8 cellular contexts compared by ENCODE assay signal in the genomic region with DNA sequence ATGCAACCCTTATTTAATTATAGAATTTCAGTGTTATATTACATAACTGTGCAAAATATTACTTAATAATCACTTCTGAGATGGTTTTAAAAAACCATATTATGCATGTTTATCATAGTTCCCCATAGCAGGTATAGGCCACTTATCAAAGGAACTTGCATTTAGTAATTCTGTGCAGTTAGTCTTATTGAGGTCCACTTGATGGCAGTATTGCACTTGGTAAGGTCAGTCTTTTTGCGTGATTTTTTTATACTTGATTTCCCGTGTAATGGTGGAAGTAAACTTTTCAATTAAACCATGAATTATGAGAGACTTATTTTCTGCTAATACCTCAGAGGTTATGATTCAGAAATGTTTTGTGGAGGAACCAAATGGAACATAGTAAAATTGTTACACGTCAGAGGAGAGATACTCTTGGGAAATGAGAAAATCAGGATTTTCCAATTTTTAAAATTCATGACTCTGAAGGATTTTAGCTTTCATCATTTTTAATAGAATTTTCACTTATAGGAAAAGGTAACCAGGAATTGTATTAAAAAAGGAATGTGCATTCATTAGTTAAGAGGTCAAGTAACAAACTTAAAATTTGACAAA.
DNase-seq lines count a peak whose midpoint lies in the region; ATAC-seq, FAIRE-seq and TF ChIP-seq lines count a peak whose summit lies in the region.

No MANE protein-coding gene starts in this region.

- DNase-seq in D721Med (ENCODE audit: insufficient read length, low spot score) (no peak), HEK293T (ENCODE audit: extremely low spot score) (peak; percentile 26), NCI-H748 treated with DMSO at 0.1 percent for 48 hours (lab: John Stamatoyannopoulos, UW) (peak; percentile 22), dedifferentiated amniotic fluid mesenchymal stem cell (ENCODE audit: extremely low spot score) (peak; percentile 78), neural crest cell (ENCODE audit: low read depth, low spot score) (no peak), Peyer's patch (no peak), ureter (ENCODE audit: low spot score) (no peak)
- no peak for DNase-seq in activated CD8-positive, alpha-beta memory T cell treated with anti-CD3 and anti-CD28 coated beads, Interleukin-2, amount 10 ng/mL, durations not matched to agents 7 days and 5 days

- H3K36me3 ChIP-seq in Peyer's patch, result no peaks in the 10 kb centered on the region

- TF ChIP-seq CTCF in D721Med (IDR thresholded peaks at IDR 0.05; ENCODE audit: insufficient read depth, missing control alignments) (peak; percentile 85), neural crest cell (conservative IDR thresholded peaks at IDR 0.05) (peak; percentile 80), Peyer's patch (IDR thresholded peaks at IDR 0.05) (peak in 3 of 6 experiments; percentile 49 to 53 (median 50))

- H3K9me3 ChIP-seq in Peyer's patch, result no peaks in the 10 kb centered on the region

- H3K27ac ChIP-seq in Peyer's patch, result no peak overlapping the region

- CTCF ChIA-PET in HEK293T (lab: Yijun Ruan, JAX), result no interaction called here
- CTCF ChIA-PET in activated CD8-positive, alpha-beta memory T cell treated with anti-CD3 and anti-CD28 coated beads, Interleukin-2, amount 10 ng/mL, durations not matched to agents 7 days and 5 days (lab: Charles Lee), result interaction anchor here (0.6 kb wide), 1 partner anchor 406 kb away, joined by 3 read pairs; no protein-coding TSS in a partner anchor

- H3K27me3 ChIP-seq in Peyer's patch, result no peaks in the 10 kb centered on the region

- peak; percentile 90 for FAIRE-seq in D721Med (lab: Jason Lieb, UNC)

- no peaks in the 10 kb centered on the region for H3K27me3 Mint-ChIP-seq in neural crest cell (ENCODE audit: low read depth)
- H3K27me3 Mint-ChIP-seq in activated CD8-positive, alpha-beta memory T cell treated with anti-CD3 and anti-CD28 coated beads, Interleukin-2, amount 10 ng/mL, durations not matched to agents 7 days and 5 days, result no peaks in the 10 kb centered on the region

- peaks cover 4% of the 10 kb centered on the region for H3K4me1 Mint-ChIP-seq in neural crest cell
- no peaks in the 10 kb centered on the region for H3K4me1 Mint-ChIP-seq in activated CD8-positive, alpha-beta memory T cell treated with anti-CD3 and anti-CD28 coated beads, Interleukin-2, amount 10 ng/mL, durations not matched to agents 7 days and 5 days

- no peak overlapping the region for H3K4me3 ChIP-seq in Peyer's patch

- no peaks in the 10 kb centered on the region for H3K9me3 Mint-ChIP-seq in neural crest cell
- no peaks in the 10 kb centered on the region for H3K9me3 Mint-ChIP-seq in activated CD8-positive, alpha-beta memory T cell treated with anti-CD3 and anti-CD28 coated beads, Interleukin-2, amount 10 ng/mL, durations not matched to agents 7 days and 5 days (ENCODE audit: low read depth)

- no peak for ATAC-seq in activated CD8-positive, alpha-beta memory T cell treated with anti-CD3 and anti-CD28 coated beads, Interleukin-2, amount 10 ng/mL, durations not matched to agents 7 days and 5 days

- H3K4me3 Mint-ChIP-seq in neural crest cell, result no peak overlapping the region
- H3K4me3 Mint-ChIP-seq in activated CD8-positive, alpha-beta memory T cell treated with anti-CD3 and anti-CD28 coated beads, Interleukin-2, amount 10 ng/mL, durations not matched to agents 7 days and 5 days, result no peak overlapping the region

- POLR2A ChIA-PET in HEK293T (lab: Yijun Ruan, JAX), result no interaction called here

- no peaks in the 10 kb centered on the region for H3K36me3 Mint-ChIP-seq in neural crest cell (ENCODE audit: low read depth)
- H3K36me3 Mint-ChIP-seq in activated CD8-positive, alpha-beta memory T cell treated with anti-CD3 and anti-CD28 coated beads, Interleukin-2, amount 10 ng/mL, durations not matched to agents 7 days and 5 days, result no peaks in the 10 kb centered on the region

- no peaks in the 10 kb centered on the region for H3K4me1 ChIP-seq in Peyer's patch

- TF ChIP-seq POLR2A in Peyer's patch (IDR thresholded peaks at IDR 0.05), result no peak

- no peak overlapping the region for H3K27ac Mint-ChIP-seq in neural crest cell (ENCODE audit: unreplicated experiment)
- no peak overlapping the region for H3K27ac Mint-ChIP-seq in activated CD8-positive, alpha-beta memory T cell treated with anti-CD3 and anti-CD28 coated beads, Interleukin-2, amount 10 ng/mL, durations not matched to agents 7 days and 5 days

TF ChIP-seq in HEK293T, 16 proteins besides CTCF, POLR2A, EP300 and RAD21:
- TF ChIP-seq FOXK2 (IDR thresholded peaks at IDR 0.05) (no peak), HDGF (IDR thresholded peaks at IDR 0.05; ENCODE audit: borderline replicate concordance) (no peak), ARNT (IDR thresholded peaks at IDR 0.05) (no peak), FOXM1 (IDR thresholded peaks at IDR 0.05; ENCODE audit: borderline replicate concordance) (no peak), SP1 (IDR thresholded peaks at IDR 0.05) (no peak), ZNF384 (IDR thresholded peaks at IDR 0.05) (peak; percentile 81), BHLHE40 (IDR thresholded peaks at IDR 0.05; ENCODE audit: borderline replicate concordance) (no peak)

Comparison
In these comparisons a context has a peak if more than half of its experiments do, and no peak if none do; other contexts are left out.
1. DNase-seq: peak in HEK293T (single experiment), NCI-H748 treated with DMSO at 0.1 percent for 48 hours (single experiment) and dedifferentiated amniotic fluid mesenchymal stem cell (single experiment); none in D721Med (single experiment), neural crest cell (single experiment), Peyer's patch (0 of 3), ureter (single experiment) and activated CD8-positive, alpha-beta memory T cell treated with anti-CD3 and anti-CD28 coated beads, Interleukin-2, amount 10 ng/mL, durations not matched to agents 7 days and 5 days (single experiment).